9 cellular contexts compared by ENCODE assay signal in genomic region chr12:120649442-120650248, GRCh38. TPM values are rescaled to one million over a fixed set of nuclear protein-coding genes. Genes with fewer than 3 reads are reported as not detected.
DNase-seq lines count a peak whose midpoint lies in the region; ATAC-seq and TF ChIP-seq lines count a peak whose summit lies in the region.
"Had no signal": no experiment of that assay in that cellular context is flagged by ENCODE, and none has a peak within 500 bp of the region (broad histone marks: within the 10 kb centered on the region; RNA-seq: fewer than 3 reads in every experiment).

No MANE protein-coding gene starts in this region.

- H3K79me1 ChIP-seq in IMR-90 (ENCODE audit: low read depth in 1 of 2, low read length in 2 of 2), result no peaks in the 10 kb centered on the region

- peak overlapping the region; percentile 97 for H2AFZ ChIP-seq in IMR-90 (replicated peaks; ENCODE audit: low read length, poor library complexity)
- H2AFZ ChIP-seq in neural progenitor cell (replicated peaks), result peak overlapping the region; percentile 95

- no peak overlapping the region for H3K27ac Mint-ChIP-seq in CD8-positive, alpha-beta T cell
- peak overlapping the region; percentile 98 for H3K27ac Mint-ChIP-seq in neural progenitor cell

- in situ Hi-C loops in IMR-90 (cut with MboI; ENCODE audit: low sequenced_read_pairs), result no loop called here

- DNase-seq in CD8-positive, alpha-beta T cell, result no peak
- peak; percentile 5 for DNase-seq in IMR-90
- no peak for DNase-seq in breast epithelium (ENCODE audit: low spot score in 2 of 2)
- peak; percentile 68 for DNase-seq in neural progenitor cell (ENCODE audit: low spot score)
- no peak for DNase-seq in HCEC 1CT
- no peak for DNase-seq in NCI-H2081 (lab: John Stamatoyannopoulos, UW)

- H3K4me3 Mint-ChIP-seq in CD8-positive, alpha-beta T cell, result no peak overlapping the region
- H3K4me3 Mint-ChIP-seq in neural progenitor cell, result peak overlapping the region; percentile 80

- no peak overlapping the region for H4K5ac ChIP-seq in IMR-90 (ENCODE audit: low read depth, low read length)

- H3K27me3 Mint-ChIP-seq in CD8-positive, alpha-beta T cell (ENCODE audit: low read depth), result peaks cover 46% of the 10 kb centered on the region
- peaks cover 28% of the 10 kb centered on the region for H3K27me3 Mint-ChIP-seq in neural progenitor cell (ENCODE audit: insufficient read depth, low read depth)

- peaks cover 9% of the 10 kb centered on the region for H3K4me1 Mint-ChIP-seq in CD8-positive, alpha-beta T cell (ENCODE audit: low read depth)
- peaks cover 62% of the 10 kb centered on the region for H3K4me1 Mint-ChIP-seq in neural progenitor cell

- H3K27me3 ChIP-seq in CD8-positive, alpha-beta T cell (ENCODE audit: insufficient read depth, low read length), result peaks cover 14% of the 10 kb centered on the region
- peaks cover 54% of the 10 kb centered on the region for H3K27me3 ChIP-seq in IMR-90 (ENCODE audit: control insufficient read depth, insufficient read depth, low read length)
- peaks cover 3 to 46% of the 10 kb centered on the region in 2 donors for H3K27me3 ChIP-seq in breast epithelium
- H3K27me3 ChIP-seq in neural progenitor cell, result peaks cover 22% of the 10 kb centered on the region

- H3K4me3 ChIP-seq in CD8-positive, alpha-beta T cell (ENCODE audit: low read depth, low read length), result no peak overlapping the region
- peak overlapping the region; percentile 14; the same call in 1 of the 2 replicates for H3K4me3 ChIP-seq in IMR-90 (ENCODE audit: insufficient read depth, low read depth, low read length)
- H3K4me3 ChIP-seq in breast epithelium, result peak overlapping the region; percentile 28 to 63 (median 36)
- H3K4me3 ChIP-seq in neural progenitor cell, result peak overlapping the region; percentile 52

- peak overlapping the region; percentile 35 for H3K4me2 ChIP-seq in IMR-90 (ENCODE audit: low read depth, low read length)
- H3K4me2 ChIP-seq in neural progenitor cell, result peak overlapping the region; percentile 81

- no peaks in the 10 kb centered on the region for H4K20me1 ChIP-seq in IMR-90 (ENCODE audit: insufficient read depth, low read length)
- H4K20me1 ChIP-seq in neural progenitor cell (ENCODE audit: low read depth), result no peaks in the 10 kb centered on the region

- no peak overlapping the region for H3K4ac ChIP-seq in IMR-90 (ENCODE audit: low read depth, low read length)

- H3K9me3 Mint-ChIP-seq in CD8-positive, alpha-beta T cell, result no peaks in the 10 kb centered on the region
- no peaks in the 10 kb centered on the region for H3K9me3 Mint-ChIP-seq in neural progenitor cell

- 4% methylated on average over 24 of the region's 33 CpGs; no CpG with 5 or more reads in 1 of the 2 experiments for WGBS in IMR-90 (ENCODE audit: extremely low coverage in 2 of 2, insufficient read length in 1 of 2), 2 experiments

- BruUV-seq in IMR-90 (replicated peaks; lab: Mats Ljungman, UMichigan), result no TSS peak

- H3K23ac ChIP-seq in IMR-90 (ENCODE audit: low read depth, low read length), result peak overlapping the region; percentile 29; the same call in 1 of the 2 replicates

- H4K91ac ChIP-seq in IMR-90 (ENCODE audit: insufficient read depth, low read depth, low read length), result no peak overlapping the region

- peak; percentile 23 for TF ChIP-seq CTCF in CD8-positive, alpha-beta T cell (IDR thresholded peaks at IDR 0.05)
- no peak for TF ChIP-seq CTCF in IMR-90 (conservative IDR thresholded peaks at IDR 0.05; ENCODE audit: low read depth, low read length)
- TF ChIP-seq CTCF in breast epithelium (IDR thresholded peaks at IDR 0.05), result no peak
- TF ChIP-seq CTCF in neural progenitor cell (IDR thresholded peaks at IDR 0.05), result no peak

- no peaks in the 10 kb centered on the region for H3K9me1 ChIP-seq in IMR-90 (ENCODE audit: insufficient read depth, low read length)

- H3K79me2 ChIP-seq in neural progenitor cell (ENCODE audit: low read depth), result no peaks in the 10 kb centered on the region

- no peak overlapping the region for H3K27ac ChIP-seq in CD8-positive, alpha-beta T cell (ENCODE audit: low read depth, low read length)
- H3K27ac ChIP-seq in IMR-90 (ENCODE audit: insufficient read depth, low read length) (no peak overlapping the region), breast epithelium (peak overlapping the region in 1 of 2 donors; percentile 52), neural progenitor cell (no peak overlapping the region)
- H3K27ac ChIP-seq: epithelial cell of prostate had no signal

- CTCF ChIA-PET in CD8-positive, alpha-beta T cell (lab: Charles Lee), result interaction anchor here (0.5 to 7.7 kb wide), 51 partner anchors 8 to 1907 kb away, joined by 3 to 101 read pairs (median 4); partner anchors contain the start of genes ACADS, CABP1, HNF1A and PLA2G1B
- CTCF ChIA-PET in IMR-90 (lab: Yijun Ruan, JAX), result interaction anchor here (0.5 to 2.5 kb wide), 20 partner anchors 10 to 586 kb away, joined by 3 to 11 read pairs (median 4); partner anchors contain the start of genes COX6A1, MLEC, POP5 and RPLP0

- no peak overlapping the region for H3K9ac ChIP-seq in IMR-90 (ENCODE audit: low read depth, low read length)
- no peak overlapping the region for H3K9ac ChIP-seq in neural progenitor cell

- no peak for ATAC-seq in CD8-positive, alpha-beta T cell
- no peak for ATAC-seq in IMR-90 (ENCODE audit: low read depth)
- no peak for ATAC-seq in HG02884 (IDR thresholded peaks at IDR 0.05; ENCODE audit: unreplicated experiment)
- no peak for ATAC-seq in GM21423 (IDR thresholded peaks at IDR 0.05; ENCODE audit: unreplicated experiment)

- peaks cover 7% of the 10 kb centered on the region for H3K4me1 ChIP-seq in CD8-positive, alpha-beta T cell (ENCODE audit: insufficient read depth, low read length)
- H3K4me1 ChIP-seq in IMR-90 (ENCODE audit: control insufficient read depth, insufficient read depth, low read length), result peaks cover 3% of the 10 kb centered on the region; the same call in 1 of the 2 replicates
- no peaks in the 10 kb centered on the region for H3K4me1 ChIP-seq in breast epithelium
- H3K4me1 ChIP-seq in neural progenitor cell, result peaks cover 30% of the 10 kb centered on the region

- no peaks in the 10 kb centered on the region for H3K36me3 ChIP-seq in CD8-positive, alpha-beta T cell (ENCODE audit: insufficient read depth, low read length)
- no peaks in the 10 kb centered on the region for H3K36me3 ChIP-seq in IMR-90 (ENCODE audit: control insufficient read depth, insufficient read depth, low read length)
- no peaks in the 10 kb centered on the region for H3K36me3 ChIP-seq in breast epithelium
- H3K36me3 ChIP-seq in neural progenitor cell, result no peaks in the 10 kb centered on the region

- no peak overlapping the region for H2AK5ac ChIP-seq in IMR-90 (ENCODE audit: low read depth, low read length)

- no peaks in the 10 kb centered on the region for H3K9me3 ChIP-seq in CD8-positive, alpha-beta T cell (ENCODE audit: low read length)
- H3K9me3 ChIP-seq in IMR-90 (ENCODE audit: control insufficient read depth, insufficient read depth, low read length) (no peaks in the 10 kb centered on the region), breast epithelium (no peaks in the 10 kb centered on the region), neural progenitor cell (ENCODE audit: low read depth) (no peaks in the 10 kb centered on the region)

- H4K8ac ChIP-seq in IMR-90 (ENCODE audit: low read depth in 2 of 2, low read length in 2 of 2), result no peak overlapping the region

- dilution Hi-C loops in IMR-90 (cut with HindIII; ENCODE audit: low sequenced_read_pairs, unreplicated experiment), result no loop called here

- peak overlapping the region; percentile 79 for H2AK9ac ChIP-seq in IMR-90 (replicated peaks; ENCODE audit: low read depth, low read length, poor library complexity)

- H3K36me3 Mint-ChIP-seq in CD8-positive, alpha-beta T cell, result no peaks in the 10 kb centered on the region
- no peaks in the 10 kb centered on the region for H3K36me3 Mint-ChIP-seq in neural progenitor cell

- POLR2A ChIA-PET in CD8-positive, alpha-beta T cell (lab: Charles Lee), result interaction anchor here (0.5 to 1.2 kb wide), 3 partner anchors 24 to 68 kb away, joined by 3 to 5 read pairs (median 3); partner anchors contain the start of gene POP5
- POLR2A ChIA-PET in IMR-90 (lab: Charles Lee; ENCODE audit: unreplicated experiment), result interaction anchor here (0.6 to 0.7 kb wide), 2 partner anchors 66 to 68 kb away, joined by 3 read pairs; partner anchors contain the start of gene POP5

- no peak for TF ChIP-seq POLR2A in IMR-90 (IDR thresholded peaks at IDR 0.05; ENCODE audit: low read depth, low read length)
- TF ChIP-seq POLR2A in breast epithelium (IDR thresholded peaks at IDR 0.05), result no peak

- H3K18ac ChIP-seq in IMR-90 (ENCODE audit: low read depth, low read length), result no peak overlapping the region

- H3K56ac ChIP-seq in IMR-90 (ENCODE audit: extremely low read depth, insufficient read depth, low read length), result no peak overlapping the region

- H2BK5ac ChIP-seq in IMR-90 (ENCODE audit: low read depth, low read length, poor library complexity, severe bottlenecking), result no peak overlapping the region

- intact Hi-C loops in CD8-positive, alpha-beta T cell (cut with DNase I, micrococcal nuclease), result loop anchor here (1.0 to 5.0 kb wide), 8 partner anchors 37 to 448 kb away; partner anchors contain the start of genes COX6A1 (in 2 of the 2), PLA2G1B (in 2 of the 2) and SPPL3 (in 1 of the 2)
- intact Hi-C loops in IMR-90 (cut with micrococcal nuclease), result loop anchor here (1.0 to 2.0 kb wide), 4 partner anchors 66 to 461 kb away; no protein-coding TSS in a partner anchor
- intact Hi-C loops in breast epithelium (cut with DNase I; ENCODE audit: low total_unique reads), result no loop called here

- H3K14ac ChIP-seq in IMR-90 (replicated peaks; ENCODE audit: low read depth, low read length), result no peak overlapping the region

- H2BK120ac ChIP-seq in IMR-90 (ENCODE audit: low read depth, low read length), result no peak overlapping the region

- H2BK15ac ChIP-seq in IMR-90 (ENCODE audit: low read depth, low read length), result no peak overlapping the region

- TF ChIP-seq RAD21 in IMR-90 (IDR thresholded peaks at IDR 0.05; ENCODE audit: low read length), result no peak

- peaks cover 19% of the 10 kb centered on the region for H3F3A ChIP-seq in neural progenitor cell (ENCODE audit: low read depth)

- no peak overlapping the region for H2BK20ac ChIP-seq in IMR-90 (ENCODE audit: low read depth, low read length)

RNA-seq across cellular contexts. Expression of gene CABP1, which starts 9.2 kb away (rescaled TPM):
- total RNA-seq in CD8-positive, alpha-beta T cell, result not detected
- total RNA-seq in IMR-90 (2012; rRNA removed) (0.54 and 0.83 TPM in 2 replicates), breast epithelium (1 to 10 TPM in 1 of 3 donors, under 1 TPM in 1, not detected in 1; 0.80 to 2.3 TPM), neural progenitor cell (ENCODE audit: low replicate concordance) (0.47 and 1.6 TPM in 2 replicates)
- polyA plus RNA-seq in IMR-90 (2012; rRNA removed), result 0.20 and 1.1 TPM in 2 replicates
- 0.87 and 0.98 TPM in 2 replicates for polyA plus RNA-seq in IMR-90 (2012; cell fraction: cytosol; rRNA removed)
- 0.61 and 1.3 TPM in 2 replicates for polyA plus RNA-seq in IMR-90 (2012; cell fraction: nucleus; rRNA removed; ENCODE audit: low replicate concordance)

RNA-seq across cellular contexts. Expression of gene MLEC, which starts 37.3 kb away (rescaled TPM):
- total RNA-seq in CD8-positive, alpha-beta T cell, result 10 to 100 TPM; 20.3 to 22.5 TPM
- 117 and 137 TPM in 2 replicates for total RNA-seq in IMR-90 (2012; rRNA removed)
- polyA plus RNA-seq in IMR-90 (2012; rRNA removed), result 38.6 and 44.1 TPM in 2 replicates
- 9.7 and 13.7 TPM in 2 replicates for polyA plus RNA-seq in IMR-90 (2012; cell fraction: cytosol; rRNA removed)
- 5.0 and 22.7 TPM in 2 replicates for polyA plus RNA-seq in IMR-90 (2012; cell fraction: nucleus; rRNA removed; ENCODE audit: low replicate concordance)
- 10 to 100 TPM; 67.6 to 75.4 (median 67.8) TPM for total RNA-seq in breast epithelium
- total RNA-seq in neural progenitor cell (ENCODE audit: low replicate concordance), result 94.7 and 100 TPM in 2 replicates

Comparison
In these comparisons a context has a peak if more than half of its experiments do, and no peak if none do; other contexts are left out.
1. DNase-seq: peak in IMR-90 (single experiment) and neural progenitor cell (single experiment); none in CD8-positive, alpha-beta T cell (0 of 7), breast epithelium (0 of 2), HCEC 1CT (single experiment) and NCI-H2081 (0 of 2).